ENCODE assay signal across 8 cellular contexts in the genomic region with DNA sequence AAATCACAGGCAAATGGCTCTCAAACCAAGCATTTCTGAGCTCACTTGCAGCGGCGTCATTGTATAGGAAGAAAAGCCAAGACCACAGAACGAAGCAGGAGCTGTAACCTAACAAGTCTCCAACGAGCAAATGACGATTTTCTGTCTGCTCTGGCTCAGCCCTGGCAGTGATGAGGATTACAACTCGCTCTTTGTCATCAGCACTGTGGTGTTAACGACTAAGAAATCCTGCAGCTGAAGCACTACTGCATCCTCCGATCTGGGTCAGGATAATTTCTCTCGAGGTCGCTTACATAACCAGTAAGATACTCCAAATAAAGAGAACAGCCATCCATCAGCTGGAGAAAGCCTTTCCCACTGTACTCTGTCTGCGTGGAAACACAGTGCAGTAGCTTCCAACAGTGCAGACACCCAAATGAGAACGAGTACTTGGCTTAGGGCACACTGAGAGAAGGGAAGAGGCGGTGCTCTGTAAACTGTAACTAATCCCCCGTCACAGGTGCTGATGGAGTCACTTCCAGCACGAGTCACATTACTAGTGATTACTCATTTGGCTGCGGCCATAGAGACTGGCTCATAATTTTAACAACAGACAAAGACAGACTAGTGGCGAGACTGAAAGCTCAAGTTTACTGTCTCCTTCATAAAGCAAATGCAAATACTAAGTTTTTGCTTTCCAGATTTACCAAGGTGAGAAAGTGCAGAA.
DNase-seq lines count a peak whose midpoint lies in the region; ATAC-seq, FAIRE-seq and TF ChIP-seq lines count a peak whose summit lies in the region.

No MANE protein-coding gene starts in this region.

- H3K9ac ChIP-seq in duodenal mucosa (ENCODE audit: low read depth in 1 of 2, low read length in 2 of 2): peak overlapping the region; percentile 92 to 94

- WGBS in lower leg skin, 2 donors: 0 to 1% methylated on average over 17 of the region's 17 CpGs

- peaks cover 6 to 10% of the 10 kb centered on the region in 2 donors for H3K4me1 ChIP-seq in duodenal mucosa (ENCODE audit: control insufficient read depth in 1 of 2, insufficient read depth in 2 of 2, low read length in 2 of 2)

- intact Hi-C loops in lower leg skin (cut with DNase I; ENCODE audit: low total_unique reads): no loop called here

- H3K4me3 ChIP-seq in duodenal mucosa (ENCODE audit: low read depth in 1 of 2, low read length in 2 of 2) (peak overlapping the region; percentile 82 to 94), lower leg skin (ENCODE audit: low read depth, poor library complexity, severe bottlenecking) (peak overlapping the region; percentile 24)

- no peak for TF ChIP-seq CTCF in lower leg skin (IDR thresholded peaks at IDR 0.05)

- no peaks in the 10 kb centered on the region for H3K9me3 ChIP-seq in duodenal mucosa (ENCODE audit: control insufficient read depth in 1 of 2, low read length in 2 of 2)

- H3K27me3 ChIP-seq in duodenal mucosa (ENCODE audit: control insufficient read depth in 1 of 2, insufficient read depth in 2 of 2, low read length in 2 of 2): no peaks in the 10 kb centered on the region

- FAIRE-seq in GM19239 (lab: Jason Lieb, UNC): peak; percentile 97

- peak overlapping the region; percentile 93 for H3K27ac ChIP-seq in duodenal mucosa (ENCODE audit: low read depth, low read length)

- no peak for TF ChIP-seq POLR2A in lower leg skin (IDR thresholded peaks at IDR 0.05)

- peak; percentile 94 for ATAC-seq in HG03457 (IDR thresholded peaks at IDR 0.05; ENCODE audit: unreplicated experiment)

- DNase-seq in C1 segment of cervical spinal cord (lab: John Stamatoyannopoulos, UW) (peak; percentile 11 to 91 (median 81)), GM19239 (ENCODE audit: insufficient read length, low spot score) (peak; percentile 52), NCI-H524 treated with DMSO at 0.1 percent for 48 hours (lab: John Stamatoyannopoulos, UW) (peak; percentile 72), lower leg skin (ENCODE audit: low spot score in 2 of 2) (peak; percentile 96)
- DNase-seq in activated CD4-positive, alpha-beta T cell treated with anti-CD3 and anti-CD28 coated beads, Interleukin-2, amount 50 U/mL, for 24 hours (ENCODE audit: low read depth in 1 of 2, low spot score in 1 of 2): peak; percentile 40 to 81
- DNase-seq in stimulated activated CD4-positive, alpha-beta T cell treated with anti-CD3 and anti-CD28 coated beads, TNF-alpha, amount 100 ng/mL, for 1 hour (ENCODE audit: low read depth in 3 of 3, low spot score in 1 of 3): peak; percentile 26 to 66 (median 57)

- H3K36me3 ChIP-seq in duodenal mucosa (ENCODE audit: control insufficient read depth in 1 of 2, insufficient read depth in 2 of 2, low read length in 2 of 2): no peaks in the 10 kb centered on the region

Comparison
In these comparisons a context has a peak if more than half of its experiments do, and no peak if none do; other contexts are left out.
1. Peak in every context shown above with its lines: DNase-seq, ATAC-seq, H3K4me3 ChIP-seq and H3K27ac ChIP-seq.